Comparison of ENCODE assay signal across 1 cellular context in the genomic region with DNA sequence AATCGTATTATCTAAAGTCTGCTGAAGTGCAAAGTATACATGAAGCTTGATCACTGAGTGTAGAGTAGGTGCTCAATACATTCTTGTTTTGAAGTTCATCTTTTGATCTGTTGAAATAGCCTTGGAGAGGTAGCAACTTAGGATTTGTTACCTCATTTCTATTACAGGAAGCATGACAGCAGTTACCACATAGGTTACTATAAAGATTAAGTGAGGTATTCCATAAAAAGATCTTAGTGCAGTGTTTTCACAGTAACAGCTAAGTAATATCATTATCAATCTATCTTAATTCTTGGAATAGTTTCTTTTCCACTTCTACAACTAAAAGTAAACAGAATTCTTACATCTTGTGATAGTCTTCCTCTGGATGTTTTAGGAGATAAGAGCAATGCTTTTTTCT.
TF ChIP-seq lines count a peak whose summit lies in the region.

No MANE protein-coding gene starts in this region.

TF ChIP-seq in SK-N-SH, 30 proteins besides CTCF, POLR2A, EP300 and RAD21 (continued from another document):
- TF ChIP-seq, protein P1, sequence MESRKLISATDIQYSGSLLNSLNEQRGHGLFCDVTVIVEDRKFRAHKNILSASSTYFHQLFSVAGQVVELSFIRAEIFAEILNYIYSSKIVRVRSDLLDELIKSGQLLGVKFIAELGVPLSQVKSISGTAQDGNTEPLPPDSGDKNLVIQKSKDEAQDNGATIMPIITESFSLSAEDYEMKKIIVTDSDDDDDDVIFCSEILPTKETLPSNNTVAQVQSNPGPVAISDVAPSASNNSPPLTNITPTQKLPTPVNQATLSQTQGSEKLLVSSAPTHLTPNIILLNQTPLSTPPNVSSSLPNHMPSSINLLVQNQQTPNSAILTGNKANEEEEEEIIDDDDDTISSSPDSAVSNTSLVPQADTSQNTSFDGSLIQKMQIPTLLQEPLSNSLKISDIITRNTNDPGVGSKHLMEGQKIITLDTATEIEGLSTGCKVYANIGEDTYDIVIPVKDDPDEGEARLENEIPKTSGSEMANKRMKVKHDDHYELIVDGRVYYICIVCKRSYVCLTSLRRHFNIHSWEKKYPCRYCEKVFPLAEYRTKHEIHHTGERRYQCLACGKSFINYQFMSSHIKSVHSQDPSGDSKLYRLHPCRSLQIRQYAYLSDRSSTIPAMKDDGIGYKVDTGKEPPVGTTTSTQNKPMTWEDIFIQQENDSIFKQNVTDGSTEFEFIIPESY (IDR thresholded peaks at IDR 0.05; ENCODE audit: borderline replicate concordance, low read depth): no peak
